29 cellular contexts compared by ENCODE assay signal in genomic region chr3:4808637-4809036, GRCh38.
DNase-seq lines count a peak whose midpoint lies in the region; ATAC-seq, FAIRE-seq and TF ChIP-seq lines count a peak whose summit lies in the region.
"Had no signal": no experiment of that assay in that cellular context is flagged by ENCODE, and none has a peak within 500 bp of the region (broad histone marks: within the 10 kb centered on the region; RNA-seq: fewer than 3 reads in every experiment).

No MANE protein-coding gene starts in this region.

- H3K4me1 Mint-ChIP-seq in activated CD4-positive, alpha-beta memory T cell treated with anti-CD3 and anti-CD28 coated beads for 36 hours (ENCODE audit: low read depth) = peaks cover 37% of the 10 kb centered on the region
- peaks cover 65% of the 10 kb centered on the region for H3K4me1 Mint-ChIP-seq in activated CD4-positive, alpha-beta memory T cell treated with anti-CD3 and anti-CD28 coated beads, Interleukin-2, amount 10 ng/mL, durations not matched to agents 7 days and 5 days
- peaks cover 53% of the 10 kb centered on the region for H3K4me1 Mint-ChIP-seq in nephron
- H3K4me1 Mint-ChIP-seq: endodermal cell had no signal

- H3K9me3 ChIP-seq in gastroesophageal sphincter (no peaks in the 10 kb centered on the region), thoracic aorta (no peaks in the 10 kb centered on the region)
- H3K9me3 ChIP-seq: colonic mucosa had no signal

- no peak overlapping the region for H3K27ac Mint-ChIP-seq in activated CD4-positive, alpha-beta memory T cell treated with anti-CD3 and anti-CD28 coated beads for 36 hours
- no peak overlapping the region for H3K27ac Mint-ChIP-seq in activated CD4-positive, alpha-beta memory T cell treated with anti-CD3 and anti-CD28 coated beads, Interleukin-2, amount 10 ng/mL, durations not matched to agents 7 days and 5 days
- H3K27ac Mint-ChIP-seq in nephron = peak overlapping the region; percentile 4 to 93 (median 47)
- H3K27ac Mint-ChIP-seq: endodermal cell; stimulated activated naive CD8-positive, alpha-beta T cell treated with anti-CD3 and anti-CD28 coated beads, Interleukin-15, Interleukin-2, amounts not matched to agents 100 ng/mL and 50 ng/mL, for 24 hours; T-helper 1 cell treated with Interleukin-12 subunit alpha and Interleukin-12 subunit beta and Interleukin-4 antibody, amounts not matched to agents 30 μg/mL and 1 μg/mL, for 36 hours had no signal

- H3K4me1 ChIP-seq in gastroesophageal sphincter (peaks cover 2 to 51% (median 8%) of the 10 kb centered on the region in 3 donors), thoracic aorta (ENCODE audit: control insufficient read depth in 1 of 2, low read depth in 2 of 2) (peaks cover 10 to 28% of the 10 kb centered on the region in 2 donors)
- H3K4me1 ChIP-seq: colonic mucosa had no signal

- H3K27me3 ChIP-seq in gastroesophageal sphincter (no peaks in the 10 kb centered on the region), thoracic aorta (replicated peaks; ENCODE audit: insufficient read depth) (no peaks in the 10 kb centered on the region)
- H3K27me3 ChIP-seq: colonic mucosa had no signal

- no peak overlapping the region for H3K4me3 ChIP-seq in gastroesophageal sphincter
- no peak overlapping the region for H3K4me3 ChIP-seq in thoracic aorta
- H3K4me3 ChIP-seq: colonic mucosa, K562, SK-N-MC had no signal

- FAIRE-seq in frontal cortex (lab: Jason Lieb, UNC) (no peak), RCC 7860 (lab: Jason Lieb, UNC) (no peak)
- FAIRE-seq: A204.1, K562 had no signal

- no peak for TF ChIP-seq POLR2A in gastroesophageal sphincter (IDR thresholded peaks at IDR 0.05)

- intact Hi-C loops in activated CD4-positive, alpha-beta memory T cell treated with anti-CD3 and anti-CD28 coated beads for 36 hours (cut with micrococcal nuclease) = loop anchor here (5.0 kb wide), 1 partner anchor 86 kb away; no protein-coding TSS in a partner anchor

- peak overlapping the region; percentile 2 for H3K4me3 Mint-ChIP-seq in activated CD4-positive, alpha-beta memory T cell treated with anti-CD3 and anti-CD28 coated beads for 36 hours
- no peak overlapping the region for H3K4me3 Mint-ChIP-seq in activated CD4-positive, alpha-beta memory T cell treated with anti-CD3 and anti-CD28 coated beads, Interleukin-2, amount 10 ng/mL, durations not matched to agents 7 days and 5 days
- H3K4me3 Mint-ChIP-seq in nephron = no peak overlapping the region
- H3K4me3 Mint-ChIP-seq: CD4-positive, CD25-positive, alpha-beta regulatory T cell; endodermal cell; stimulated activated naive CD8-positive, alpha-beta T cell treated with anti-CD3 and anti-CD28 coated beads, Interleukin-15, Interleukin-2, amounts not matched to agents 100 ng/mL and 50 ng/mL, for 24 hours; T-helper 1 cell treated with Interleukin-12 subunit alpha and Interleukin-12 subunit beta and Interleukin-4 antibody, amounts not matched to agents 30 μg/mL and 1 μg/mL, for 36 hours had no signal

- CTCF ChIA-PET in activated CD4-positive, alpha-beta memory T cell treated with anti-CD3 and anti-CD28 coated beads for 36 hours (lab: Charles Lee) = interaction anchor here (0.7 to 7.5 kb wide), 2 partner anchors 55 to 170 kb away, joined by 3 to 59 read pairs; partner anchors contain the start of gene BHLHE40
- CTCF ChIA-PET in activated CD4-positive, alpha-beta memory T cell treated with anti-CD3 and anti-CD28 coated beads, Interleukin-2, amount 10 ng/mL, durations not matched to agents 7 days and 5 days (lab: Charles Lee) = interaction anchor here (1.3 kb wide), 1 partner anchor 16 kb away, joined by 5 read pairs; no protein-coding TSS in a partner anchor

- H3K27ac ChIP-seq in gastroesophageal sphincter (peak overlapping the region in 3 of 4 donors; percentile 61 to 72 (median 72)), thoracic aorta (peak overlapping the region; percentile 40 to 64)
- H3K27ac ChIP-seq: colonic mucosa, SK-N-MC had no signal

- H3K36me3 ChIP-seq in gastroesophageal sphincter (peaks cover 0 to 68% of the 10 kb centered on the region in 2 donors), thoracic aorta (no peaks in the 10 kb centered on the region)
- H3K36me3 ChIP-seq: colonic mucosa had no signal

- 53 to 56% methylated on average over 3 to 4 of the region's 4 CpGs for WGBS in gastroesophageal sphincter (ENCODE audit: low coverage in 1 of 2), 2 donors

- peaks cover 53% of the 10 kb centered on the region for H3K36me3 Mint-ChIP-seq in activated CD4-positive, alpha-beta memory T cell treated with anti-CD3 and anti-CD28 coated beads for 36 hours
- peaks cover 74% of the 10 kb centered on the region for H3K36me3 Mint-ChIP-seq in activated CD4-positive, alpha-beta memory T cell treated with anti-CD3 and anti-CD28 coated beads, Interleukin-2, amount 10 ng/mL, durations not matched to agents 7 days and 5 days (ENCODE audit: low read depth)
- peaks cover 77% of the 10 kb centered on the region for H3K36me3 Mint-ChIP-seq in nephron (ENCODE audit: low read depth)

- ATAC-seq in gastroesophageal sphincter (no peak), thoracic aorta (ENCODE audit: insufficient number of reproducible peaks, low FRiP score, low read depth) (no peak)
- ATAC-seq: esophagus mucosa, K562, sciatic nerve had no signal

- TF ChIP-seq CTCF in gastroesophageal sphincter (IDR thresholded peaks at IDR 0.05) (no peak), nephron (IDR thresholded peaks at IDR 0.05; ENCODE audit: unreplicated experiment in 3 of 3) (no peak), thoracic aorta (IDR thresholded peaks at IDR 0.05) (no peak)

- no peaks in the 10 kb centered on the region for H3K27me3 Mint-ChIP-seq in activated CD4-positive, alpha-beta memory T cell treated with anti-CD3 and anti-CD28 coated beads for 36 hours
- H3K27me3 Mint-ChIP-seq in activated CD4-positive, alpha-beta memory T cell treated with anti-CD3 and anti-CD28 coated beads, Interleukin-2, amount 10 ng/mL, durations not matched to agents 7 days and 5 days = no peaks in the 10 kb centered on the region
- no peaks in the 10 kb centered on the region for H3K27me3 Mint-ChIP-seq in nephron (ENCODE audit: low read depth)
- H3K27me3 Mint-ChIP-seq: CD4-positive, CD25-positive, alpha-beta regulatory T cell; stimulated activated naive CD8-positive, alpha-beta T cell treated with anti-CD3 and anti-CD28 coated beads, Interleukin-15, Interleukin-2, amounts not matched to agents 100 ng/mL and 50 ng/mL, for 24 hours had no signal

- no peaks in the 10 kb centered on the region for H3K9me3 Mint-ChIP-seq in activated CD4-positive, alpha-beta memory T cell treated with anti-CD3 and anti-CD28 coated beads for 36 hours
- no peaks in the 10 kb centered on the region for H3K9me3 Mint-ChIP-seq in activated CD4-positive, alpha-beta memory T cell treated with anti-CD3 and anti-CD28 coated beads, Interleukin-2, amount 10 ng/mL, durations not matched to agents 7 days and 5 days
- no peaks in the 10 kb centered on the region for H3K9me3 Mint-ChIP-seq in nephron
- H3K9me3 Mint-ChIP-seq: CD4-positive, CD25-positive, alpha-beta regulatory T cell; endodermal cell; stimulated activated naive CD8-positive, alpha-beta T cell treated with anti-CD3 and anti-CD28 coated beads, Interleukin-15, Interleukin-2, amounts not matched to agents 100 ng/mL and 50 ng/mL, for 24 hours; T-helper 1 cell treated with Interleukin-12 subunit alpha and Interleukin-12 subunit beta and Interleukin-4 antibody, amounts not matched to agents 30 μg/mL and 1 μg/mL, for 36 hours had no signal

- POLR2A ChIA-PET in activated CD4-positive, alpha-beta memory T cell treated with anti-CD3 and anti-CD28 coated beads for 36 hours (lab: Charles Lee) = no interaction called here
- POLR2A ChIA-PET in activated CD4-positive, alpha-beta memory T cell treated with anti-CD3 and anti-CD28 coated beads, Interleukin-2, amount 10 ng/mL, durations not matched to agents 7 days and 5 days (lab: Charles Lee) = interaction anchor here (1.3 to 1.4 kb wide), 2 partner anchors 69 to 171 kb away, joined by 3 to 5 read pairs; partner anchors contain the start of gene BHLHE40

- no peak for DNase-seq in activated CD4-positive, alpha-beta memory T cell treated with anti-CD3 and anti-CD28 coated beads for 36 hours
- no peak for DNase-seq in activated CD4-positive, alpha-beta memory T cell treated with anti-CD3 and anti-CD28 coated beads, Interleukin-2, amount 10 ng/mL, durations not matched to agents 7 days and 5 days
- DNase-seq in thoracic aorta (ENCODE audit: low spot score) (no peak), frontal cortex (ENCODE audit: low spot score in 2 of 2) (no peak), RCC 7860 (ENCODE audit: low spot score) (no peak), NCI-H446 treated with DMSO at 0.1 percent for 48 hours (lab: John Stamatoyannopoulos, UW) (no peak)
- DNase-seq: activated naive CD4-positive, alpha-beta T cell treated with Interleukin-2 at 50 U/mL for 16 hours; activated T-cell treated with anti-CD3 and anti-CD28 coated beads, Interleukin-2, amount 50 U/mL, for 48 hours; amniotic stem cell; CD4-positive, CD25-positive, alpha-beta regulatory T cell; colonic mucosa; endodermal cell; foreskin melanocyte; midbrain; NCI-H1105; NCI-H2029; NCI-H2227 treated with DMSO at 0.1 percent for 48 hours; NCI-H748 treated with DMSO at 0.1 percent for 48 hours; RPMI8226; stimulated activated CD4-positive, alpha-beta T cell treated with anti-CD3 and anti-CD28 coated beads, Interleukin-15, amount 100 ng/mL, for 24 hours had no signal

- TF ChIP-seq EP300 in gastroesophageal sphincter (IDR thresholded peaks at IDR 0.05) = no peak

Comparison
In these comparisons a context has a peak if more than half of its experiments do, and no peak if none do; other contexts are left out.
1. H3K27ac Mint-ChIP-seq: peak in nephron (3 of 3); none in activated CD4-positive, alpha-beta memory T cell treated with anti-CD3 and anti-CD28 coated beads for 36 hours (single experiment) and activated CD4-positive, alpha-beta memory T cell treated with anti-CD3 and anti-CD28 coated beads, Interleukin-2, amount 10 ng/mL, durations not matched to agents 7 days and 5 days (single experiment).